ENCODE assay signal across 13 cellular contexts in the genomic region with DNA sequence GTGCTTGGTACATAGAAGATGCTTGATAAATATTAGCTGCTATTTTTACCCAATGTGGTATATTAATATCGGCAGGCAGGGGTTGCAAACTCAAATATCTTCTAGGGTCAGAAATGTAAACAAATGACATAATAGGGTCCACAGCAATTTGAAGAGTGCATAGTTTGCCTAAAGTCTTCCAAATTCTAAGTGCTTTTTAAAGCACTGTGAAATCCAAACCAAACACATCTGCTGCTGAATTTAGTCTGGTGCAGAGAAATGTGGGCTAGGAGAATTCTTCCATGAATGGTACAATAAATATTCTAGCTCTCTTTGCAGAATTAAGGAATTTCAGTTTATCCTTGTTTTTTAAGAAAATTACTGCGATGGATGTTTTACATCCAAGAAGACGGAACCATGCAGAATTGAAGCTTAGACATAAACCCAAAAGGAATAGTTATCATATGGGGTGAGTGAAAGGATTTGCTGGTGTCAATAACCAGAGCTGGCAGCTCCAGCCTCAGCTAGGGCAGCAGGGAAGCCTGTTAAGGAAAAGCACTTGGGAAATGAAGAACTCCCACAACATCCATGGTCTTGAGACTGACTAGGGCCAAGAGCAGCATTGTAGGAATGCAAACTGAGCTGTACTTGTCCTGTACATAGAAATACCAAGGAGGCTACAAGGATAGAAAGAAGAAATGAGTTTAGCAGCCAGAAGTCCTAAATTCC.
A peak's percentile ranks its signal among the peaks of the same experiment; 100 is the strongest.
DNase-seq lines count a peak whose midpoint lies in the region; ATAC-seq and TF ChIP-seq lines count a peak whose summit lies in the region.
"Had no signal": no experiment of that assay in that cellular context is flagged by ENCODE, and none has a peak within 500 bp of the region (broad histone marks: within the 10 kb centered on the region; RNA-seq: fewer than 3 reads in every experiment).

No MANE protein-coding gene starts in this region.

- H3K4me2 ChIP-seq in GM23338 = peak overlapping the region; percentile 2; the same call in 1 of the 2 replicates
- H3K4me2 ChIP-seq: A549, BLaER1 had no signal

- H3K79me2 ChIP-seq in GM23338 (replicated peaks; ENCODE audit: insufficient read depth) = no peaks in the 10 kb centered on the region

- peak; percentile 26; the same call in 1 of the 3 replicates for ATAC-seq in GM23338
- no peak for ATAC-seq in HG03439 (IDR thresholded peaks at IDR 0.05; ENCODE audit: unreplicated experiment)
- ATAC-seq in HG02588 (IDR thresholded peaks at IDR 0.05; ENCODE audit: unreplicated experiment) = no peak
- ATAC-seq: A549, HCT116 had no signal

- H3K9me2 ChIP-seq in GM23338 (ENCODE audit: insufficient read depth) = peaks cover 5% of the 10 kb centered on the region; the same call in 1 of the 2 replicates

- no peaks in the 10 kb centered on the region; the same call in 1 of the 2 replicates for H3K36me3 ChIP-seq in GM23338 (ENCODE audit: insufficient read depth)
- H3K36me3 ChIP-seq: BLaER1 had no signal

- no peak for DNase-seq in GM23338 (ENCODE audit: low spot score)
- peak; percentile 19 for DNase-seq in myocyte (ENCODE audit: low read depth)
- no peak for DNase-seq in hepatic stellate cell (ENCODE audit: low spot score)
- DNase-seq: Caco-2; CD8-positive, alpha-beta memory T cell; IMR-90; KBM-7 had no signal

- H3K36me3 Mint-ChIP-seq in GM23338 (ENCODE audit: low read depth) = no peaks in the 10 kb centered on the region
- H3K36me3 Mint-ChIP-seq: CD8-positive, alpha-beta memory T cell had no signal

- H3K9me3 Mint-ChIP-seq in GM23338 = no peaks in the 10 kb centered on the region

- no peak overlapping the region for H3K4me3 Mint-ChIP-seq in GM23338
- H3K4me3 Mint-ChIP-seq: CD8-positive, alpha-beta memory T cell had no signal

- H3K27me3 Mint-ChIP-seq in GM23338 (ENCODE audit: insufficient read depth, low read depth, poor library complexity) = peaks cover 5% of the 10 kb centered on the region

- no peak overlapping the region for H3K4me3 ChIP-seq in GM23338
- H3K4me3 ChIP-seq: A549, BLaER1 had no signal

- H3K4me1 ChIP-seq in GM23338 (ENCODE audit: insufficient read depth) = peaks cover 28% of the 10 kb centered on the region
- H3K4me1 ChIP-seq: A549, BLaER1, Caco-2 had no signal

- H3F3A ChIP-seq in GM23338 (replicated peaks; ENCODE audit: low read depth) = no peaks in the 10 kb centered on the region

- H4K20me1 ChIP-seq in GM23338 (replicated peaks; ENCODE audit: insufficient read depth) = no peaks in the 10 kb centered on the region
- H4K20me1 ChIP-seq: BLaER1 had no signal

- H3K27me3 ChIP-seq in GM23338 (ENCODE audit: insufficient read depth) = peaks cover 16% of the 10 kb centered on the region
- H3K27me3 ChIP-seq: BLaER1 had no signal

- H3K27ac ChIP-seq in GM23338 (ENCODE audit: low read depth) = no peak overlapping the region
- H3K27ac ChIP-seq in angular gyrus (ENCODE audit: low read depth, low read length) = peak overlapping the region; percentile 8
- H3K27ac ChIP-seq: A549, BLaER1 had no signal

- no peak for TF ChIP-seq CTCF in GM23338 (conservative IDR thresholded peaks at IDR 0.05; ENCODE audit: low read depth in 2 of 2)

- H3K27ac Mint-ChIP-seq in GM23338 = no peak overlapping the region
- H3K27ac Mint-ChIP-seq: CD8-positive, alpha-beta memory T cell had no signal

- H2AFZ ChIP-seq in GM23338 = no peak overlapping the region

- H3K4me1 Mint-ChIP-seq in GM23338 = peaks cover 9% of the 10 kb centered on the region
- H3K4me1 Mint-ChIP-seq: CD8-positive, alpha-beta memory T cell had no signal

TF ChIP-seq in GM23338, 12 proteins besides CTCF, POLR2A, EP300 and RAD21:
- TF ChIP-seq STAT1 (IDR thresholded peaks at IDR 0.05; ENCODE audit: unreplicated experiment) (no peak), ZNF331 (CRISPR knock-in tag; IDR thresholded peaks at IDR 0.05; ENCODE audit: low read depth) (no peak), EZH2 (IDR thresholded peaks at IDR 0.05; ENCODE audit: low read depth, unreplicated experiment) (no peak), EZH2phosphoT487 (IDR thresholded peaks at IDR 0.05; ENCODE audit: unreplicated experiment) (no peak), CREB1 (CRISPR knock-in tag; IDR thresholded peaks at IDR 0.05; ENCODE audit: low read depth) (no peak), ZNF114 (CRISPR knock-in tag; IDR thresholded peaks at IDR 0.05) (no peak), JUNB (IDR thresholded peaks at IDR 0.05; ENCODE audit: unreplicated experiment) (no peak), POLR2AphosphoS5 (IDR thresholded peaks at IDR 0.05; ENCODE audit: low read depth) (no peak), NANOG (IDR thresholded peaks at IDR 0.05; ENCODE audit: borderline replicate concordance) (no peak), ETS1 (IDR thresholded peaks at IDR 0.05) (no peak)
- TF ChIP-seq, protein P1, sequence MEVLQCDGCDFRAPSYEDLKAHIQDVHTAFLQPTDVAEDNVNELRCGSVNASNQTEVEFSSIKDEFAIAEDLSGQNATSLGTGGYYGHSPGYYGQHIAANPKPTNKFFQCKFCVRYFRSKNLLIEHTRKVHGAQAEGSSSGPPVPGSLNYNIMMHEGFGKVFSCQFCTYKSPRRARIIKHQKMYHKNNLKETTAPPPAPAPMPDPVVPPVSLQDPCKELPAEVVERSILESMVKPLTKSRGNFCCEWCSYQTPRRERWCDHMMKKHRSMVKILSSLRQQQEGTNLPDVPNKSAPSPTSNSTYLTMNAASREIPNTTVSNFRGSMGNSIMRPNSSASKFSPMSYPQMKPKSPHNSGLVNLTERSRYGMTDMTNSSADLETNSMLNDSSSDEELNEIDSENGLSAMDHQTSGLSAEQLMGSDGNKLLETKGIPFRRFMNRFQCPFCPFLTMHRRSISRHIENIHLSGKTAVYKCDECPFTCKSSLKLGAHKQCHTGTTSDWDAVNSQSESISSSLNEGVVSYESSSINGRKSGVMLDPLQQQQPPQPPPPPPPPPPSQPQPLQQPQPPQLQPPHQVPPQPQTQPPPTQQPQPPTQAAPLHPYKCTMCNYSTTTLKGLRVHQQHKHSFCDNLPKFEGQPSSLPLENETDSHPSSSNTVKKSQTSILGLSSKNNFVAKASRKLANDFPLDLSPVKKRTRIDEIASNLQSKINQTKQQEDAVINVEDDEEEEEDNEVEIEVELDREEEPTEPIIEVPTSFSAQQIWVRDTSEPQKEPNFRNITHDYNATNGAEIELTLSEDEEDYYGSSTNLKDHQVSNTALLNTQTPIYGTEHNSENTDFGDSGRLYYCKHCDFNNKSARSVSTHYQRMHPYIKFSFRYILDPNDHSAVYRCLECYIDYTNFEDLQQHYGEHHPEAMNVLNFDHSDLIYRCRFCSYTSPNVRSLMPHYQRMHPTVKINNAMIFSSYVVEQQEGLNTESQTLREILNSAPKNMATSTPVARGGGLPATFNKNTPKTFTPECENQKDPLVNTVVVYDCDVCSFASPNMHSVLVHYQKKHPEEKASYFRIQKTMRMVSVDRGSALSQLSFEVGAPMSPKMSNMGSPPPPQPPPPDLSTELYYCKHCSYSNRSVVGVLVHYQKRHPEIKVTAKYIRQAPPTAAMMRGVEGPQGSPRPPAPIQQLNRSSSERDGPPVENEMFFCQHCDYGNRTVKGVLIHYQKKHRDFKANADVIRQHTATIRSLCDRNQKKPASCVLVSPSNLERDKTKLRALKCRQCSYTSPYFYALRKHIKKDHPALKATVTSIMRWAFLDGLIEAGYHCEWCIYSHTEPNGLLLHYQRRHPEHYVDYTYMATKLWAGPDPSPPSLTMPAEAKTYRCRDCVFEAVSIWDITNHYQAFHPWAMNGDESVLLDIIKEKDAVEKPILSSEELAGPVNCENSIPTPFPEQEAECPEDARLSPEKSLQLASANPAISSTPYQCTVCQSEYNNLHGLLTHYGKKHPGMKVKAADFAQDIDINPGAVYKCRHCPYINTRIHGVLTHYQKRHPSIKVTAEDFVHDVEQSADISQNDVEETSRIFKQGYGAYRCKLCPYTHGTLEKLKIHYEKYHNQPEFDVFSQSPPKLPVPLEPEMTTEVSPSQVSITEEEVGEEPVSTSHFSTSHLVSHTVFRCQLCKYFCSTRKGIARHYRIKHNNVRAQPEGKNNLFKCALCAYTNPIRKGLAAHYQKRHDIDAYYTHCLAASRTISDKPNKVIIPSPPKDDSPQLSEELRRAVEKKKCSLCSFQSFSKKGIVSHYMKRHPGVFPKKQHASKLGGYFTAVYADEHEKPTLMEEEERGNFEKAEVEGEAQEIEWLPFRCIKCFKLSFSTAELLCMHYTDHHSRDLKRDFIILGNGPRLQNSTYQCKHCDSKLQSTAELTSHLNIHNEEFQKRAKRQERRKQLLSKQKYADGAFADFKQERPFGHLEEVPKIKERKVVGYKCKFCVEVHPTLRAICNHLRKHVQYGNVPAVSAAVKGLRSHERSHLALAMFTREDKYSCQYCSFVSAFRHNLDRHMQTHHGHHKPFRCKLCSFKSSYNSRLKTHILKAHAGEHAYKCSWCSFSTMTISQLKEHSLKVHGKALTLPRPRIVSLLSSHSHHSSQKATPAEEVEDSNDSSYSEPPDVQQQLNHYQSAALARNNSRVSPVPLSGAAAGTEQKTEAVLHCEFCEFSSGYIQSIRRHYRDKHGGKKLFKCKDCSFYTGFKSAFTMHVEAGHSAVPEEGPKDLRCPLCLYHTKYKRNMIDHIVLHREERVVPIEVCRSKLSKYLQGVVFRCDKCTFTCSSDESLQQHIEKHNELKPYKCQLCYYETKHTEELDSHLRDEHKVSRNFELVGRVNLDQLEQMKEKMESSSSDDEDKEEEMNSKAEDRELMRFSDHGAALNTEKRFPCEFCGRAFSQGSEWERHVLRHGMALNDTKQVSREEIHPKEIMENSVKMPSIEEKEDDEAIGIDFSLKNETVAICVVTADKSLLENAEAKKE (CRISPR knock-in tag; IDR thresholded peaks at IDR 0.05) = no peak
